8 cellular contexts compared by ENCODE assay signal in the genomic region with DNA sequence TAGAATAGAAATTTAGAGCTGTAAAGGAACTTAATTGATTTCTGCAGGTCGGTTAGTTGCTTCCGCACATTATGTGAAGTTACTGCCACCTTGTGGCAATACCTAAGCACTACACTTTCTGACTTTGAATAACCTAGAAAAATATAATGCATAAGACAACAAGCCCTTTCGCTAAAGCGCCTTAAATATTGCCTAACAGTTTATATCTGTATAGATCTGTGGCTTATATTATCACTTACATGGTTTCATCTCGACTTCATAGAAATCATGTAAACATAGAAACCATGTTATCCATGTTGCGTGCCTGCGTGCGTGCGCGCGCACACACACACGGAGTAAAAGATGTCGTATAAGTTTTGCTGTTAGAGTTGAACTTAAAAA. TPM values are rescaled to one million over a fixed set of nuclear protein-coding genes. Genes with fewer than 3 reads are reported as not detected.
DNase-seq lines count a peak whose midpoint lies in the region; FAIRE-seq and TF ChIP-seq lines count a peak whose summit lies in the region.

No MANE protein-coding gene starts in this region.

- FAIRE-seq in kidney (lab: Jason Lieb, UNC), result peak; percentile 74

- H3K4me1 ChIP-seq in kidney (ENCODE audit: control insufficient read depth in 1 of 2, insufficient read depth in 1 of 2, low read depth in 1 of 2, low read length in 2 of 2) (no peaks in the 10 kb centered on the region), spleen (peaks cover 4 to 48% (median 19%) of the 10 kb centered on the region in 6 donors)

- intact Hi-C loops in kidney (cut with DNase I) (no loop called here), spleen (cut with DNase I; ENCODE audit: low total_unique reads) (loop anchor here (5.0 to 10.0 kb wide), 3 partner anchors 204 to 791 kb away; no protein-coding TSS in a partner anchor)

- H3K27me3 ChIP-seq in spleen (replicated peaks in 1 of 7), result no peaks in the 10 kb centered on the region

- H3K36me3 ChIP-seq in kidney (ENCODE audit: control insufficient read depth in 1 of 2, insufficient read depth in 2 of 2, low read length in 2 of 2), result no peaks in the 10 kb centered on the region
- H3K36me3 ChIP-seq in spleen, result peaks cover 0 to 1% (median 0%) of the 10 kb centered on the region in 6 donors

- WGBS in spleen, 5 donors, result 31 to 47% (median 43%) methylated on average over 13 of the region's 13 CpGs

- TF ChIP-seq CTCF in AG09319 (IDR thresholded peaks at IDR 0.05; ENCODE audit: low read depth, low read length), result peak; percentile 78
- TF ChIP-seq CTCF in GM12874 (IDR thresholded peaks at IDR 0.05; ENCODE audit: insufficient read depth, low read depth, low read length), result peak; percentile 62
- peak; percentile 70 for TF ChIP-seq CTCF in kidney (IDR thresholded peaks at IDR 0.05; ENCODE audit: borderline replicate concordance, extremely low read depth, insufficient read depth)
- TF ChIP-seq CTCF in spleen (IDR thresholded peaks at IDR 0.05 in 8 of 11, conservative IDR thresholded peaks at IDR 0.05 in 3 of 11), result peak; percentile 74 to 96 (median 90)

- DNase-seq in AG09319 (ENCODE audit: extremely low read depth, low read depth) (no peak), LHCN-M2 (ENCODE audit: low read depth) (peak; percentile 54), SHP77 treated with DMSO at 0.1 percent for 48 hours (lab: John Stamatoyannopoulos, UW) (peak; percentile 70), kidney (peak; percentile 82), spleen (peak; percentile 76), cerebellum (ENCODE audit: low spot score) (no peak)
- DNase-seq in central memory CD4-positive, alpha-beta T cell, result peak; percentile 65

- H3K9ac ChIP-seq in kidney (ENCODE audit: low read length in 2 of 2), result peak overlapping the region in 1 of 2 donors; percentile 48

- H3K4me3 ChIP-seq in kidney (ENCODE audit: low read length in 2 of 2), result peak overlapping the region; percentile 47 to 74
- H3K4me3 ChIP-seq in spleen, result peak overlapping the region in 7 of 8 donors; percentile 13 to 63 (median 29)

- no peak overlapping the region for H3K27ac ChIP-seq in kidney (ENCODE audit: low read depth in 2 of 2, low read length in 2 of 2)
- H3K27ac ChIP-seq in spleen, result peak overlapping the region; percentile 16 to 88 (median 88)

- H3K9me3 ChIP-seq in kidney (ENCODE audit: control insufficient read depth in 1 of 2, low read length in 2 of 2) (peaks cover 0 to 3% of the 10 kb centered on the region in 2 donors), spleen (peaks cover 0 to under 1% (median 0%) of the 10 kb centered on the region in 8 donors)

- TF ChIP-seq POLR2A in spleen (IDR thresholded peaks at IDR 0.05), result no peak

RNA-seq across cellular contexts. Expression of a gene that starts 10.9 kb away (rescaled TPM):
- total RNA-seq in LHCN-M2 (2014; rRNA removed), result 62.2 and 106 TPM in 2 replicates
- polyA plus RNA-seq in LHCN-M2 (2012), result 54.6 TPM
- 91.8 TPM for total RNA-seq in kidney
- 30.0 TPM for polyA plus RNA-seq in kidney (ENCODE audit: insufficient read depth, low read depth, low replicate concordance)
- 100 to 1,000 TPM; 155 to 201 (median 175) TPM for total RNA-seq in spleen
- 100 to 1,000 TPM; 165 to 205 (median 186) TPM for polyA plus RNA-seq in spleen
- total RNA-seq in cerebellum, result 13.4 TPM

Comparison
In these comparisons a context has a peak if more than half of its experiments do, and no peak if none do; other contexts are left out.
1. DNase-seq: peak in LHCN-M2 (single experiment), SHP77 treated with DMSO at 0.1 percent for 48 hours (single experiment), central memory CD4-positive, alpha-beta T cell (single experiment), kidney (single experiment) and spleen (single experiment); none in AG09319 (single experiment) and cerebellum (single experiment).
2. H3K27ac ChIP-seq: peak in spleen (8 of 8); none in kidney (0 of 2).
3. Peak in every context shown above with its lines, with median percentiles within 50 percentile points of each other: CTCF ChIP-seq.